Comparison of ENCODE assay signal across 8 cellular contexts in the genomic region with DNA sequence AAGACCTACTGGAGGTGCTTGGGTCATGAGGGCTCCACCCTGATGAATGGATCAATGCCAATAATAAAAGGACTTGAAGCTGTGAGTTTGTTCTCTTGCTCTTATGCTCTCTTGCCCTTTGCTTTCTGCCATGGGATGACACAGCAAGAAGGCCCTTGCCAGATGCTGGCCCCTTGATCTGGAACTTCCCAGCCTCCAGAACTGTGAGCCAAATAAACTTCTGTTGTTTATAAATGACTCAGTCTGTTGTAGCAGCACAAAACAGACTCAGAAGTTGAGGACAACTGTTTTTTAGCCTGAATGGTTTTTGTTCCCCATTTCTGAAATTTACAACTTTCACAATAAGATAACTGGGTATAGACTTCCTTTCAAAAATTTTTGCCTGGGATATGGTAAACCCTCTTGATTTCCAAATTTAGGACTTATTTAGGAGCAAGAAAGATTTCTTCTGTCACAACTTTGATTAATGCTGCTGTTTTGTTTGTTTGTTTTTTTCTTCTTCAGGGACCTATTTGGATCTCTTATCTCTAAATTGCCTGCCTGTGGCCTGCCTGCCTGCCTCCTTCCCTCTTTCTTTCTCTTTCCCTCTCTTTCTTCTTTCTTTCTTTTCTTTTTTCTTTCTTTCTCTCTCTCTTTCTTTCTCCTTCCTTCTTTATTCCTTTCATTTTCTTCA. TPM values are rescaled to one million over a fixed set of nuclear protein-coding genes. Genes with fewer than 3 reads are reported as not detected.
DNase-seq lines count a peak whose midpoint lies in the region; ATAC-seq and TF ChIP-seq lines count a peak whose summit lies in the region.

No MANE protein-coding gene starts in this region.

- H3K36me3 ChIP-seq in lower lobe of right lung (no peaks in the 10 kb centered on the region), HAP-1 (replicated peaks) (no peaks in the 10 kb centered on the region)

- no peaks in the 10 kb centered on the region for H3K27me3 ChIP-seq in lower lobe of right lung (ENCODE audit: low read depth)
- no peaks in the 10 kb centered on the region for H3K27me3 ChIP-seq in HAP-1 (ENCODE audit: low read depth)

- peaks cover 21% of the 10 kb centered on the region for H3K4me1 ChIP-seq in lower lobe of right lung
- H3K4me1 ChIP-seq in HAP-1, result no peaks in the 10 kb centered on the region

- in situ Hi-C loops in HAP-1 (cut with MboI; ENCODE audit: low sequenced_read_pairs), result no loop called here

- ATAC-seq in GM18519 (IDR thresholded peaks at IDR 0.05; ENCODE audit: low FRiP score, unreplicated experiment), result peak; percentile 80
- peak; percentile 78 for ATAC-seq in HG02623 (IDR thresholded peaks at IDR 0.05; ENCODE audit: unreplicated experiment)
- peak; percentile 58 to 78 for ATAC-seq in lower lobe of right lung

- intact Hi-C loops in lower lobe of right lung (cut with DNase I) (no loop called here), posterior cingulate gyrus (cut with DNase I) (no loop called here)

- H3K9me3 ChIP-seq in lower lobe of right lung (peaks cover 4% of the 10 kb centered on the region), HAP-1 (no peaks in the 10 kb centered on the region)

- DNase-seq in OCI-M1 (lab: John Stamatoyannopoulos, UW), result peak; percentile 67
- no peak for DNase-seq in lower lobe of right lung
- DNase-seq in NCI-H187 treated with DMSO at 0.1 percent for 48 hours (lab: John Stamatoyannopoulos, UW), result no peak
- no peak for DNase-seq in posterior cingulate gyrus
- DNase-seq in stimulated activated CD4-positive, alpha-beta T cell treated with anti-CD3 and anti-CD28 coated beads, Interleukin-1b, Interleukin-23, amount 100 ng/mL, for 48 hours, result no peak
- DNase-seq in HAP-1 (ENCODE audit: low spot score in 2 of 2), result no peak

- H3K4me3 ChIP-seq in lower lobe of right lung (no peak overlapping the region), HAP-1 (no peak overlapping the region)

- no peak for TF ChIP-seq CTCF in lower lobe of right lung (IDR thresholded peaks at IDR 0.05)

- H3K27ac ChIP-seq in lower lobe of right lung, result peak overlapping the region; percentile 22

RNA-seq across cellular contexts. Expression of a gene that starts 12.1 kb away (rescaled TPM):
- total RNA-seq in lower lobe of right lung, result 34.5 TPM
